ENCODE assay signal across 8 cellular contexts in the genomic region with DNA sequence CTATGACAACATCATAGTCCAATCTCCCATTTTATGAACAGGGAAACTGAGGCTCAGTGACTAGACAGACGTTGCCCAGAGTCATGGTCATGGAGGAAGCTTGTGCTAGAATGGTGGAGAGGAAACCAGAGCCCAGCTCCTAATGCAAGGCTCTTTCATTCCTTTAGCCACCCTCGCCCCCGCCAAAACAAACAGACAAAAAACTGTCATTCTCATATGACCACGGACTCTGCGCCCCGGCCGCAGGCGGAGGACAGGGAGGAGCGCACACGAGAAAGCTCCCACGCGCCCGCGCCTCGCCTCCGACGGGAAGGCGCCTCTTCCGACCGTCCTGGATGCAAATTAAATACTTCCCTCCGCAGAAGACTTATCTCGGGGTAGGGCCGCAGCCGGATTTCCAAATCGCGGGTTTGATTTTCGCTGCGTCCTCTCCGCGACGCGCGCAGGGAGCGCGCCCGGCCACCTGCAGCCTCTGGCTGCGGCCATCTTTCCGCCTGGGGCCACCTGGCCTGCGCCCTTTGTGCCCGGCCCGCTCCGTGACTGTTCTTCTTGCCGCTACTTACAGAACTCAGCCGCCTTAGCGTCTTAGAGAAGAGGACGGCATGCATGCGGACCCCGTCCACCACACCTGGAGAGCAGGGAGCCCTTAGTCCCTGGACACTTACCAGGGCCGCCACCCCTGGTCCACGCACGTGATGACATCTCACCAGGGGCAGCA. TPM values are rescaled to one million over a fixed set of nuclear protein-coding genes. Genes with fewer than 3 reads are reported as not detected.
DNase-seq lines count a peak whose midpoint lies in the region; ATAC-seq and TF ChIP-seq lines count a peak whose summit lies in the region.

No MANE protein-coding gene starts in this region.

- peak overlapping the region; percentile 22 for H4K8ac ChIP-seq in trophoblast cell (ENCODE audit: low read depth, low read length)

- peak overlapping the region; percentile 76 for H2BK12ac ChIP-seq in trophoblast cell (ENCODE audit: low read length)

- H3K4me3 Mint-ChIP-seq in glutamatergic neuron (ENCODE audit: unreplicated experiment): peak overlapping the region; percentile 90

- H4K12ac ChIP-seq in trophoblast cell (ENCODE audit: low read depth, low read length): no peak overlapping the region

- H4K91ac ChIP-seq in trophoblast cell (ENCODE audit: low read depth, low read length): peak overlapping the region; percentile 10

- peak; percentile 55 for DNase-seq in NCI-H82 (lab: John Stamatoyannopoulos, UW)
- no peak for DNase-seq in NCI-H82 treated with DMSO at 0.1 percent for 48 hours (lab: John Stamatoyannopoulos, UW; ENCODE audit: unreplicated experiment)
- peak; percentile 76 for DNase-seq in NOMO-1 treated with dmso at 0.1 percent for 144 hours (lab: John Stamatoyannopoulos, UW; ENCODE audit: unreplicated experiment)
- DNase-seq in activated gamma-delta T cell treated with Interleukin-2 at 50 U/mL for 16 hours: peak; percentile 27
- peak; percentile 42 for DNase-seq in glutamatergic neuron
- DNase-seq in trophoblast cell: peak; percentile 81 to 83
- no peak for DNase-seq in putamen (ENCODE audit: low spot score)

- peaks cover 15 to 16% of the 10 kb centered on the region in 2 experiments for H3K4me1 ChIP-seq in trophoblast cell (ENCODE audit: control insufficient read depth in 1 of 2, insufficient read depth in 2 of 2, low read length in 2 of 2)

- peaks cover 12% of the 10 kb centered on the region for H3K27me3 Mint-ChIP-seq in glutamatergic neuron (ENCODE audit: unreplicated experiment)

- peak overlapping the region; percentile 37 for H2AFZ ChIP-seq in trophoblast cell (ENCODE audit: insufficient read depth, low read length, poor library complexity)

- no peaks in the 10 kb centered on the region for H3K27me3 ChIP-seq in trophoblast cell (ENCODE audit: insufficient read depth, low read length)

- WGBS in trophoblast cell (ENCODE audit: extremely low coverage, insufficient coverage, insufficient read length): no CpG with 5 or more reads among the region's 51 CpGs

- H2BK5ac ChIP-seq in trophoblast cell (ENCODE audit: low read depth, low read length, poor library complexity): no peak overlapping the region

- H3K27ac Mint-ChIP-seq in glutamatergic neuron (ENCODE audit: unreplicated experiment): peak overlapping the region; percentile 64

- H3K14ac ChIP-seq in trophoblast cell (ENCODE audit: low read length): no peak overlapping the region

- no peak overlapping the region for H3K4ac ChIP-seq in trophoblast cell (ENCODE audit: low read depth, low read length)

- no peak overlapping the region for H3K27ac ChIP-seq in trophoblast cell (ENCODE audit: low read depth, low read length)

- H3K9me3 Mint-ChIP-seq in glutamatergic neuron (ENCODE audit: unreplicated experiment): peaks cover 8% of the 10 kb centered on the region

- peak; percentile 19 for ATAC-seq in HG02981 (IDR thresholded peaks at IDR 0.05; ENCODE audit: unreplicated experiment)

- no peak overlapping the region for H3K18ac ChIP-seq in trophoblast cell (ENCODE audit: low read length)

- H3K9me3 ChIP-seq in trophoblast cell (ENCODE audit: insufficient read depth, low read depth, low read length): no peaks in the 10 kb centered on the region

- H3K23ac ChIP-seq in trophoblast cell (ENCODE audit: low read length): no peak overlapping the region

- peaks cover 0 to 2% of the 10 kb centered on the region in 2 experiments for H3K36me3 ChIP-seq in trophoblast cell (ENCODE audit: control insufficient read depth in 1 of 2, insufficient read depth in 2 of 2, low read length in 2 of 2)

- peak overlapping the region; percentile 68 for H2AK5ac ChIP-seq in trophoblast cell (ENCODE audit: low read length)

- H3K4me3 ChIP-seq in trophoblast cell (ENCODE audit: low read depth, low read length): peak overlapping the region; percentile 25

- peak overlapping the region; percentile 27 for H3K4me2 ChIP-seq in trophoblast cell (ENCODE audit: low read length)

- peaks cover 9% of the 10 kb centered on the region for H3K79me1 ChIP-seq in trophoblast cell (ENCODE audit: low read length)

- no peak overlapping the region for H2BK120ac ChIP-seq in trophoblast cell (ENCODE audit: insufficient read depth, low read length, poor library complexity)

- H3K36me3 Mint-ChIP-seq in glutamatergic neuron (ENCODE audit: unreplicated experiment): peaks cover 8% of the 10 kb centered on the region

- peaks cover 9% of the 10 kb centered on the region for H3K79me2 ChIP-seq in trophoblast cell (ENCODE audit: control insufficient read depth, insufficient read depth, low read length, poor library complexity)

- H3K9ac ChIP-seq in trophoblast cell (ENCODE audit: low read length): no peak overlapping the region

- no peak for TF ChIP-seq CTCF in glutamatergic neuron (IDR thresholded peaks at IDR 0.05; ENCODE audit: partially characterized antibody, unreplicated experiment)

- H3K4me1 Mint-ChIP-seq in glutamatergic neuron (ENCODE audit: low read depth, unreplicated experiment): peaks cover 5% of the 10 kb centered on the region

RNA-seq across cellular contexts. Expression of a gene that starts 0.6 kb away (rescaled TPM):
- total RNA-seq in glutamatergic neuron (ENCODE audit: unreplicated experiment): 41.6 TPM
- polyA plus RNA-seq in trophoblast cell (2013): 26.6 and 27.4 TPM in 2 replicates

Comparison
In these comparisons a context has a peak if more than half of its experiments do, and no peak if none do; other contexts are left out.
1. DNase-seq: peak in NCI-H82 (single experiment), NOMO-1 treated with dmso at 0.1 percent for 144 hours (single experiment), activated gamma-delta T cell treated with Interleukin-2 at 50 U/mL for 16 hours (single experiment), glutamatergic neuron (single experiment) and trophoblast cell (2 of 2); none in NCI-H82 treated with DMSO at 0.1 percent for 48 hours (single experiment) and putamen (single experiment).